2 cellular contexts compared by ENCODE assay signal in the genomic region with DNA sequence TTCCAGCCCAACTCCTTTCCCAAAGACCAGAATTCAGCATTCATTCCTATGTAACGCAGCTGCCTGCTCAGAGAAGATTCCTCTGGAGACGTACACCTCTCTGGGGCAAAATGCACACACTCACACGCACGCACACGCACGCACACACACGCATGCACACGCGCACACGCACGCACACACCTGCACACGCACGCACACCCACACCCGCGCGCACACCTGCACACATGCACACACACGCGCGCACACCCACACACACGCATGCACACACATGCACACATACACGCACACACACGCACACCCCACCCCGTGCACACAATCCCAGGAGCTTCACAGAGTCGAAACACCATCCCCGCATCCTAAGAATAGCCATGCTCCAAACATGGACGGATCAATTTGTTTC.
A peak's percentile ranks its signal among the peaks of the same experiment; 100 is the strongest.
TF ChIP-seq lines count a peak whose summit lies in the region.

No MANE protein-coding gene starts in this region.

TF ChIP-seq in HEK293, 187 proteins besides CTCF, POLR2A, EP300 and RAD21:
- TF ChIP-seq, protein P1, sequence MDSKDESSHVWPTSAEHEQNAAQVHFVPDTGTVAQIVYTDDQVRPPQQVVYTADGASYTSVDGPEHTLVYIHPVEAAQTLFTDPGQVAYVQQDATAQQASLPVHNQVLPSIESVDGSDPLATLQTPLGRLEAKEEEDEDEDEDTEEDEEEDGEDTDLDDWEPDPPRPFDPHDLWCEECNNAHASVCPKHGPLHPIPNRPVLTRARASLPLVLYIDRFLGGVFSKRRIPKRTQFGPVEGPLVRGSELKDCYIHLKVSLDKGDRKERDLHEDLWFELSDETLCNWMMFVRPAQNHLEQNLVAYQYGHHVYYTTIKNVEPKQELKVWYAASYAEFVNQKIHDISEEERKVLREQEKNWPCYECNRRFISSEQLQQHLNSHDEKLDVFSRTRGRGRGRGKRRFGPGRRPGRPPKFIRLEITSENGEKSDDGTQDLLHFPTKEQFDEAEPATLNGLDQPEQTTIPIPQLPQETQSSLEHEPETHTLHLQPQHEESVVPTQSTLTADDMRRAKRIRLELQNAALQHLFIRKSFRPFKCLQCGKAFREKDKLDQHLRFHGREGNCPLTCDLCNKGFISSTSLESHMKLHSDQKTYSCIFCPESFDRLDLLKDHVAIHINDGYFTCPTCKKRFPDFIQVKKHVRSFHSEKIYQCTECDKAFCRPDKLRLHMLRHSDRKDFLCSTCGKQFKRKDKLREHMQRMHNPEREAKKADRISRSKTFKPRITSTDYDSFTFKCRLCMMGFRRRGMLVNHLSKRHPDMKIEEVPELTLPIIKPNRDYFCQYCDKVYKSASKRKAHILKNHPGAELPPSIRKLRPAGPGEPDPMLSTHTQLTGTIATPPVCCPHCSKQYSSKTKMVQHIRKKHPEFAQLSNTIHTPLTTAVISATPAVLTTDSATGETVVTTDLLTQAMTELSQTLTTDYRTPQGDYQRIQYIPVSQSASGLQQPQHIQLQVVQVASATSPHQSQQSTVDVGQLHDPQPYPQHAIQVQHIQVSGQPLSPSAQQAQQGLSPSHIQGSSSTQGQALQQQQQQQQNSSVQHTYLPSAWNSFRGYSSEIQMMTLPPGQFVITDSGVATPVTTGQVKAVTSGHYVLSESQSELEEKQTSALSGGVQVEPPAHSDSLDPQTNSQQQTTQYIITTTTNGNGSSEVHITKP (tag by site-specific recombination; IDR thresholded peaks at IDR 0.05), result no peak
- TF ChIP-seq PRDM1 (tag by site-specific recombination; IDR thresholded peaks at IDR 0.05), result no peak
- no peak for TF ChIP-seq ZBTB21 (tag by site-specific recombination; IDR thresholded peaks at IDR 0.05)
- no peak for TF ChIP-seq ZNF138 (tag by site-specific recombination; IDR thresholded peaks at IDR 0.05; ENCODE audit: borderline replicate concordance)
- no peak for TF ChIP-seq ZSCAN16 (tag by site-specific recombination; IDR thresholded peaks at IDR 0.05)
- TF ChIP-seq, protein P2, sequence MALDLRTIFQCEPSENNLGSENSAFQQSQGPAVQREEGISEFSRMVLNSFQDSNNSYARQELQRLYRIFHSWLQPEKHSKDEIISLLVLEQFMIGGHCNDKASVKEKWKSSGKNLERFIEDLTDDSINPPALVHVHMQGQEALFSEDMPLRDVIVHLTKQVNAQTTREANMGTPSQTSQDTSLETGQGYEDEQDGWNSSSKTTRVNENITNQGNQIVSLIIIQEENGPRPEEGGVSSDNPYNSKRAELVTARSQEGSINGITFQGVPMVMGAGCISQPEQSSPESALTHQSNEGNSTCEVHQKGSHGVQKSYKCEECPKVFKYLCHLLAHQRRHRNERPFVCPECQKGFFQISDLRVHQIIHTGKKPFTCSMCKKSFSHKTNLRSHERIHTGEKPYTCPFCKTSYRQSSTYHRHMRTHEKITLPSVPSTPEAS (tag by site-specific recombination; IDR thresholded peaks at IDR 0.05), result peak; percentile 96

TF ChIP-seq in GM12878, 131 proteins besides CTCF, POLR2A, EP300 and RAD21 (continued from another document):
- TF ChIP-seq TCF3 (IDR thresholded peaks at IDR 0.05; ENCODE audit: borderline replicate concordance, insufficient read depth, low read depth, low read length) (peak; percentile 93), STAT1 (conservative IDR thresholded peaks at IDR 0.05) (no peak)
- TF ChIP-seq, protein P3, sequence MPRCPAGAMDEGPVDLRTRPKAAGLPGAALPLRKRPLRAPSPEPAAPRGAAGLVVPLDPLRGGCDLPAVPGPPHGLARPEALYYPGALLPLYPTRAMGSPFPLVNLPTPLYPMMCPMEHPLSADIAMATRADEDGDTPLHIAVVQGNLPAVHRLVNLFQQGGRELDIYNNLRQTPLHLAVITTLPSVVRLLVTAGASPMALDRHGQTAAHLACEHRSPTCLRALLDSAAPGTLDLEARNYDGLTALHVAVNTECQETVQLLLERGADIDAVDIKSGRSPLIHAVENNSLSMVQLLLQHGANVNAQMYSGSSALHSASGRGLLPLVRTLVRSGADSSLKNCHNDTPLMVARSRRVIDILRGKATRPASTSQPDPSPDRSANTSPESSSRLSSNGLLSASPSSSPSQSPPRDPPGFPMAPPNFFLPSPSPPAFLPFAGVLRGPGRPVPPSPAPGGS (IDR thresholded peaks at IDR 0.05; ENCODE audit: borderline replicate concordance, insufficient read depth, low read depth, low read length, poor library complexity, severe bottlenecking), result peak; percentile 97
